In the genomic region with DNA sequence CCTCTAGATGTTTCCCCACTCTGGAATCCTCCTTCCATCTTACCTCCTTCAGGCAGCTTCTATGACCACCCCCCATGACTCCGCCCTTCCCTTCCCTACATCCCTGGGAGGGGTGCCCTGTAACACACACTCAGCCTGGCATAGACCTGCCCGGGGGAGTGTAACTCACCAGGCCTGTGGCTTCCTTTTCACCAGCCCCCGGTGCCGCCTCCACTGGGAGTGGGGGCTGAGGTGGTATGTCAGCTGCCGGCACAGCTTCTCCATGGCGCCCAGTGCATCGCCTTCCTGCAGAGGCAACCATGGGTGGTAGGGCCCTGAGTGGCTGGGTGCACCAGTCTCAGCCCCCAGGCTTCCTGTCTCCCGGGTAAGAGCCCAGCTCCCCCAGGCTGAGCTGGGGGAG, we compare ENCODE assay signal across 26 cellular contexts. TPM values are rescaled to one million over a fixed set of nuclear protein-coding genes. Genes with fewer than 3 reads are reported as not detected.
A peak's percentile ranks its signal among the peaks of the same experiment; 100 is the strongest.
DNase-seq lines count a peak whose midpoint lies in the region; ATAC-seq, FAIRE-seq and TF ChIP-seq lines count a peak whose summit lies in the region.
"Had no signal": no experiment of that assay in that cellular context is flagged by ENCODE, and none has a peak within 500 bp of the region (broad histone marks: within the 10 kb centered on the region; RNA-seq: fewer than 3 reads in every experiment).

No MANE protein-coding gene starts in this region.

- TF ChIP-seq CTCF in A673 (conservative IDR thresholded peaks at IDR 0.05; ENCODE audit: low read depth, low read length) (no peak), RWPE2 (IDR thresholded peaks at IDR 0.05; ENCODE audit: poor library complexity, severe bottlenecking) (no peak), GM12878 (IDR thresholded peaks at IDR 0.05 in 2 of 3, conservative IDR thresholded peaks at IDR 0.05 in 1 of 3; ENCODE audit: control insufficient read depth in 2 of 3, extremely low read depth in 1 of 3, insufficient read depth in 1 of 3, low read depth in 3 of 3, low read length in 3 of 3) (no peak), SK-N-SH (IDR thresholded peaks at IDR 0.05) (no peak)
- no peak for TF ChIP-seq CTCF in CD4-positive, alpha-beta T cell (IDR thresholded peaks at IDR 0.05)

- peaks cover 62% of the 10 kb centered on the region for H3K36me3 ChIP-seq in A673 (ENCODE audit: insufficient read depth, low read length, poor library complexity, severe bottlenecking)
- H3K36me3 ChIP-seq in RWPE2 (ENCODE audit: low read depth) = peaks cover 72% of the 10 kb centered on the region
- peaks cover 26% of the 10 kb centered on the region in 2 experiments for H3K36me3 ChIP-seq in GM12878 (ENCODE audit: control insufficient read depth in 2 of 2, insufficient read depth in 2 of 2, low read length in 1 of 2)
- peaks cover 20 to 36% of the 10 kb centered on the region in 2 experiments for H3K36me3 ChIP-seq in SK-N-SH (replicated peaks in 1 of 2; ENCODE audit: control insufficient read depth in 1 of 2, insufficient read depth in 2 of 2, low read length in 1 of 2)

- peaks cover 45% of the 10 kb centered on the region for H3K36me3 Mint-ChIP-seq in CD4-positive, alpha-beta T cell (ENCODE audit: low read depth)

- H2AFZ ChIP-seq in GM12878 (ENCODE audit: control insufficient read depth, low read depth, low read length) (no peak overlapping the region), SK-N-SH (ENCODE audit: low read depth) (no peak overlapping the region)
- H2AFZ ChIP-seq: parathyroid adenoma had no signal

- in situ Hi-C loops in GM12878 (cut with MboI) = loop anchor here (5.0 kb wide), 1 partner anchor 50 kb away; no protein-coding TSS in a partner anchor

- CTCF ChIA-PET in A673 (lab: Charles Lee) (no interaction called here), GM12878 (lab: Yijun Ruan, JAX) (interaction anchor here (0.6 to 2.7 kb wide), 2 partner anchors 84 to 143 kb away, joined by 3 to 12 read pairs; no protein-coding TSS in a partner anchor), SK-N-SH (lab: Yijun Ruan, JAX) (interaction anchor here (1.5 to 33.7 kb wide), 2 partner anchors 16 to 73 kb away, joined by 6 to 746 read pairs; no protein-coding TSS in a partner anchor)
- CTCF ChIA-PET in CD4-positive, alpha-beta T cell (lab: Charles Lee) = no interaction called here

- no peak for ATAC-seq in CD4-positive, alpha-beta T cell (ENCODE audit: poor library complexity)
- no peak for ATAC-seq in RWPE2 (ENCODE audit: low read depth)
- no peak for ATAC-seq in GM12878
- no peak for ATAC-seq in GM19023 (IDR thresholded peaks at IDR 0.05; ENCODE audit: unreplicated experiment)
- ATAC-seq: foreskin keratinocyte, sciatic nerve, SK-N-SH treated with all-trans-retinoic acid at 6 μM for 48 hours had no signal

- 58% methylated on average over 8 of the region's 8 CpGs for WGBS in GM12878 (ENCODE audit: insufficient coverage, insufficient replicate concordance, low lambda C conversion rate, missing lambda C conversion rate)
- whole genome bisulfite sequencing in SK-N-SH (ENCODE audit: low lambda C conversion rate) = 83% methylated on average over 5 of the region's 8 CpGs

- TF ChIP-seq EP300 in GM12878 (IDR thresholded peaks at IDR 0.05; ENCODE audit: borderline replicate concordance in 1 of 2, control insufficient read depth in 1 of 2, low read depth in 2 of 2, low read length in 2 of 2) (no peak), SK-N-SH (IDR thresholded peaks at IDR 0.05; ENCODE audit: borderline replicate concordance in 1 of 2, low read depth in 1 of 2, low read length in 1 of 2) (no peak)

- no peak overlapping the region for H3K9ac ChIP-seq in GM12878 (ENCODE audit: control insufficient read depth, insufficient read depth, low read length)
- no peak overlapping the region for H3K9ac ChIP-seq in SK-N-SH
- H3K9ac ChIP-seq: parathyroid adenoma had no signal

- no peak overlapping the region for H3K4me3 ChIP-seq in A673 (ENCODE audit: low read depth, low read length, poor library complexity, severe bottlenecking)
- no peak overlapping the region for H3K4me3 ChIP-seq in RWPE2 (ENCODE audit: severe bottlenecking)
- no peak overlapping the region for H3K4me3 ChIP-seq in GM12878
- H3K4me3 ChIP-seq in SK-N-SH (ENCODE audit: low read depth in 2 of 2, low read length in 1 of 2) = no peak overlapping the region
- H3K4me3 ChIP-seq: Peyer's patch had no signal

- TF ChIP-seq POLR2A in GM12878 (IDR thresholded peaks at IDR 0.05; ENCODE audit: low read depth, low read length) = peak; percentile 55; the same call in 1 of the 2 replicates

- H3K4me1 ChIP-seq in A673 (ENCODE audit: insufficient read depth, low read length, poor library complexity, severe bottlenecking) (peaks cover 27% of the 10 kb centered on the region), RWPE2 (ENCODE audit: insufficient read depth, poor library complexity, severe bottlenecking) (no peaks in the 10 kb centered on the region), GM12878 (ENCODE audit: control insufficient read depth, insufficient read depth, low read length) (peaks cover 5% of the 10 kb centered on the region), SK-N-SH (ENCODE audit: control insufficient read depth in 1 of 2, insufficient read depth in 2 of 2, low read depth in 1 of 2, low read length in 1 of 2) (peaks cover 4 to 14% of the 10 kb centered on the region in 2 experiments; a peak in 1 of 4 replicates)
- H3K4me1 ChIP-seq: foreskin keratinocyte, parathyroid adenoma had no signal

- H3K4me1 Mint-ChIP-seq in CD4-positive, alpha-beta T cell (ENCODE audit: low read depth) = peaks cover 14% of the 10 kb centered on the region

- FAIRE-seq in GM12878 (lab: Jason Lieb, UNC) = no peak
- FAIRE-seq: kidney had no signal

- H3K4me2 ChIP-seq in GM12878 (ENCODE audit: control insufficient read depth, insufficient read depth) = no peak overlapping the region
- H3K4me2 ChIP-seq in SK-N-SH = no peak overlapping the region

- peaks cover 40% of the 10 kb centered on the region for H3F3A ChIP-seq in SK-N-SH (replicated peaks; ENCODE audit: insufficient read depth)

- intact Hi-C loops in A673 (cut with micrococcal nuclease; ENCODE audit: unreplicated experiment) = no loop called here
- intact Hi-C loops in CD4-positive, alpha-beta T cell (cut with DNase I, micrococcal nuclease) = no loop called here
- intact Hi-C loops in GM12878 (cut with micrococcal nuclease; ENCODE audit: unreplicated experiment) = no loop called here

- H3K9me3 ChIP-seq in A673 (ENCODE audit: low read depth, low read length, poor library complexity, severe bottlenecking) (no peaks in the 10 kb centered on the region), RWPE2 (ENCODE audit: severe bottlenecking) (no peaks in the 10 kb centered on the region), GM12878 (replicated peaks; ENCODE audit: control insufficient read depth, insufficient read depth, low read length) (no peaks in the 10 kb centered on the region), SK-N-SH (no peaks in the 10 kb centered on the region)
- no peaks in the 10 kb centered on the region for H3K9me3 ChIP-seq in CD4-positive, alpha-beta T cell (ENCODE audit: control insufficient read depth, low read length)
- H3K9me3 ChIP-seq: Peyer's patch had no signal

- H3K4me3 Mint-ChIP-seq in CD4-positive, alpha-beta T cell = no peak overlapping the region
- H3K4me3 Mint-ChIP-seq: naive B cell had no signal

- H3K27me3 Mint-ChIP-seq in CD4-positive, alpha-beta T cell = no peaks in the 10 kb centered on the region
- H3K27me3 Mint-ChIP-seq: naive B cell had no signal

- H3K79me2 ChIP-seq in GM12878 (ENCODE audit: control insufficient read depth, insufficient read depth, low read length) = peaks cover 15% of the 10 kb centered on the region
- peaks cover 7% of the 10 kb centered on the region; the same call in 1 of the 2 replicates for H3K79me2 ChIP-seq in SK-N-SH (ENCODE audit: insufficient read depth)
- H3K79me2 ChIP-seq: parathyroid adenoma had no signal

- H4K20me1 ChIP-seq in GM12878 (ENCODE audit: control insufficient read depth, insufficient read depth) = peaks cover 6% of the 10 kb centered on the region
- H4K20me1 ChIP-seq in SK-N-SH (ENCODE audit: insufficient read depth) = peaks cover 55% of the 10 kb centered on the region

- DNase-seq in A673 (ENCODE audit: low spot score) (no peak), RWPE2 (ENCODE audit: low spot score) (peak; percentile 52), GM12878 (ENCODE audit: low read depth, low spot score) (no peak), SK-N-SH (no peak), kidney glomerular epithelial cell (lab: John Stamatoyannopoulos, UW) (no peak)
- no peak for DNase-seq in CD4-positive, alpha-beta T cell
- DNase-seq: activated CD4-positive, alpha-beta T cell treated with anti-CD3 and anti-CD28 coated beads for 4 hours; activated CD8-positive, alpha-beta memory T cell treated with anti-CD3 and anti-CD28 coated beads, Interleukin-2, amount 50 U/mL, for 4 hours; activated gamma-delta T cell treated with Interleukin-2 at 50 U/mL for 16 hours; AML-193; EL; foreskin keratinocyte; GOT3; hippocampal formation; kidney; mammary epithelial cell; naive B cell; NCI-H146; Peyer's patch; stimulated activated naive CD4-positive, alpha-beta T cell treated with Interleukin-2 at 50 U/mL for 16 hours; T1000; trophoblast cell had no signal

- no peaks in the 10 kb centered on the region for H3K9me3 Mint-ChIP-seq in CD4-positive, alpha-beta T cell
- H3K9me3 Mint-ChIP-seq: naive B cell had no signal

- H3K27me3 ChIP-seq in A673 (replicated peaks; ENCODE audit: insufficient read depth, low read depth, low read length, poor library complexity) (no peaks in the 10 kb centered on the region), RWPE2 (ENCODE audit: insufficient read depth, poor library complexity, severe bottlenecking) (no peaks in the 10 kb centered on the region), GM12878 (replicated peaks in 1 of 2; ENCODE audit: control insufficient read depth in 2 of 2, insufficient read depth in 2 of 2, low read length in 1 of 2) (no peaks in the 10 kb centered on the region), SK-N-SH (ENCODE audit: insufficient read depth) (no peaks in the 10 kb centered on the region)
- H3K27me3 ChIP-seq in CD4-positive, alpha-beta T cell (ENCODE audit: control insufficient read depth, insufficient read depth, low read length) = no peaks in the 10 kb centered on the region
- H3K27me3 ChIP-seq: foreskin keratinocyte, Peyer's patch had no signal

- POLR2A ChIA-PET in A673 (lab: Charles Lee; ENCODE audit: low non-redundant PET) = no interaction called here
- POLR2A ChIA-PET in CD4-positive, alpha-beta T cell (lab: Charles Lee) = interaction anchor here (1.1 kb wide), 1 partner anchor 67 kb away, joined by 3 read pairs; the partner anchor contains the start of gene UBB
- POLR2A ChIA-PET in GM12878 (lab: Charles Lee) = no interaction called here
- POLR2A ChIA-PET in SK-N-SH (lab: Yijun Ruan, JAX) = no interaction called here

- TF ChIP-seq RAD21 in GM12878 (IDR thresholded peaks at IDR 0.05; ENCODE audit: insufficient read depth, low read depth, low read length) (no peak), SK-N-SH (IDR thresholded peaks at IDR 0.05; ENCODE audit: low read length) (no peak)

- no peaks in the 10 kb centered on the region for H3K9me2 ChIP-seq in SK-N-SH

- H3K27ac Mint-ChIP-seq in CD4-positive, alpha-beta T cell = peak overlapping the region; percentile 24

- SMC1A ChIA-PET in GM12878 (lab: Charles Lee; ENCODE audit: uncharacterized antibody, unreplicated experiment) = no interaction called here

- RAD21 ChIA-PET in GM12878 (lab: Charles Lee; ENCODE audit: unreplicated experiment) = no interaction called here

- BruUV-seq in A673 (replicated peaks; lab: Mats Ljungman, UMichigan) (no TSS peak), GM12878 (replicated peaks; lab: Mats Ljungman, UMichigan) (no TSS peak)

- peak overlapping the region; percentile 25 for H3K27ac ChIP-seq in A673 (ENCODE audit: low read depth, low read length, poor library complexity, severe bottlenecking)
- H3K27ac ChIP-seq in CD4-positive, alpha-beta T cell (ENCODE audit: low read depth, low read length) = no peak overlapping the region
- H3K27ac ChIP-seq in RWPE2 (ENCODE audit: poor library complexity, severe bottlenecking) = peak overlapping the region; percentile 9
- no peak overlapping the region for H3K27ac ChIP-seq in GM12878 (ENCODE audit: control insufficient read depth, insufficient read depth)
- H3K27ac ChIP-seq in SK-N-SH (ENCODE audit: low read depth in 2 of 2, low read length in 1 of 2) = no peak overlapping the region
- H3K27ac ChIP-seq: foreskin keratinocyte, parathyroid adenoma, Peyer's patch had no signal

RNA-seq across cellular contexts. Expression of gene TRPV2, which starts 32.3 kb away (rescaled TPM):
- total RNA-seq in A673 (2021) = not detected in 2 replicates
- 10 to 100 TPM; 42.8 to 45.2 TPM for total RNA-seq in CD4-positive, alpha-beta T cell
- total RNA-seq in GM12878 (2013; cell fraction: nucleolus; rRNA removed) = 149 and 160 TPM in 2 replicates
- 59.4 and 61.3 TPM in 2 replicates for total RNA-seq in GM12878 (2014; rRNA removed)
- 25.6 and 29.7 TPM in 2 replicates for total RNA-seq in GM12878 (2014; rRNA removed; fragmentation: Illumina TruSeq; extraction: Trizol)
- total RNA-seq in GM12878 (2021) = 87.4 and 93.7 TPM in 2 replicates
- 30.3 TPM for polyA plus RNA-seq in GM12878 (2011; ENCODE audit: low read depth)
- polyA plus RNA-seq in GM12878 (2011; rRNA removed) = 33.3 and 82.6 TPM in 2 replicates
- polyA plus RNA-seq in GM12878 (2011; cell fraction: cytosol; rRNA removed) = 82.4 and 108 TPM in 2 replicates
- 175 and 207 TPM in 2 replicates for polyA plus RNA-seq in GM12878 (2011; cell fraction: nucleus; rRNA removed)
- polyA plus RNA-seq in GM12878 (2012) = 53.6 and 60.7 TPM in 2 replicates
- 15.4 and 27.3 TPM in 2 replicates for polyA plus RNA-seq in GM12878 (2014; fragmentation: Illumina TruSeq; extraction: Trizol)
- 10 to 100 TPM in 1 of 2 experiments, 1 to 10 TPM in 1; 8.9 to 29.2 TPM for polyA plus RNA-seq in GM12878 (2014; fragmentation: Nextera tagmentation; extraction: Ambion mirVana)
- 48.8 and 58.4 TPM in 2 replicates for polyA plus RNA-seq in GM12878 (2014; rRNA removed)
- 10 to 100 TPM; 83.6 to 94.4 TPM for polyA plus RNA-seq in GM12878 (2016; fragmentation: Nextera tagmentation; extraction: Ambion mirVana)
- 96.8 and 119 TPM in 2 replicates for polyA minus RNA-seq in GM12878 (2011; rRNA and poly(A)+ RNA removed)
- polyA minus RNA-seq in GM12878 (2011; cell fraction: cytosol; rRNA and poly(A)+ RNA removed) = 62.9 and 70.0 TPM in 2 replicates
- polyA minus RNA-seq in GM12878 (2011; cell fraction: nucleus; rRNA and poly(A)+ RNA removed) = 41.5 and 63.6 TPM in 2 replicates
- 10.5 and 11.0 TPM in 2 replicates for polyA plus RNA-seq in SK-N-SH (2012; rRNA removed)
- polyA plus RNA-seq in SK-N-SH (2012; cell fraction: cytosol; rRNA removed) = 4.3 and 5.9 TPM in 2 replicates
- polyA plus RNA-seq in SK-N-SH (2012; cell fraction: nucleus; rRNA removed) = 10.6 and 16.4 TPM in 2 replicates

RNA-seq across cellular contexts. Expression of gene LRRC75A, which starts 44.3 kb away (rescaled TPM):
- total RNA-seq in A673 (2021) = 2.8 and 3.6 TPM in 2 replicates
- total RNA-seq in CD4-positive, alpha-beta T cell = 1 to 10 TPM; 1.5 to 1.9 TPM
- total RNA-seq in GM12878 (2013; cell fraction: nucleolus; rRNA removed) = 0.15 TPM in 1 of 2 replicates, not detected in the other
- total RNA-seq in GM12878 (2014; rRNA removed) = 0.06 and 0.11 TPM in 2 replicates
- not detected in 2 replicates for total RNA-seq in GM12878 (2014; rRNA removed; fragmentation: Illumina TruSeq; extraction: Trizol)
- total RNA-seq in GM12878 (2021) = 0.05 and 0.16 TPM in 2 replicates
- polyA plus RNA-seq in GM12878 (2011; ENCODE audit: low read depth) = 1.4 TPM
- 0.07 TPM in 1 of 2 replicates, not detected in the other for polyA plus RNA-seq in GM12878 (2011; rRNA removed)
- polyA plus RNA-seq in GM12878 (2011; cell fraction: cytosol; rRNA removed) = 0.04 and 0.18 TPM in 2 replicates
- polyA plus RNA-seq in GM12878 (2011; cell fraction: nucleus; rRNA removed) = 0.12 and 0.15 TPM in 2 replicates
- polyA plus RNA-seq in GM12878 (2012) = 0.44 and 0.54 TPM in 2 replicates
- 0.01 and 0.13 TPM in 2 replicates for polyA plus RNA-seq in GM12878 (2014; fragmentation: Illumina TruSeq; extraction: Trizol)
- polyA plus RNA-seq in GM12878 (2014; fragmentation: Nextera tagmentation; extraction: Ambion mirVana) = under 1 TPM; 0.11 to 0.27 TPM
- polyA plus RNA-seq in GM12878 (2014; rRNA removed) = 0.08 TPM in 1 of 2 replicates, not detected in the other
- polyA plus RNA-seq in GM12878 (2016; fragmentation: Nextera tagmentation; extraction: Ambion mirVana) = 1 to 10 TPM; 1.0 to 1.3 TPM
- 0.31 TPM in 1 of 2 replicates, not detected in the other for polyA minus RNA-seq in GM12878 (2011; rRNA and poly(A)+ RNA removed)
- polyA minus RNA-seq in GM12878 (2011; cell fraction: cytosol; rRNA and poly(A)+ RNA removed) = not detected in 2 replicates
- 0.12 and 0.19 TPM in 2 replicates for polyA minus RNA-seq in GM12878 (2011; cell fraction: nucleus; rRNA and poly(A)+ RNA removed)
- polyA plus RNA-seq in SK-N-SH (2012; rRNA removed) = 1.2 and 1.3 TPM in 2 replicates
- 0.60 and 0.71 TPM in 2 replicates for polyA plus RNA-seq in SK-N-SH (2012; cell fraction: cytosol; rRNA removed)
- polyA plus RNA-seq in SK-N-SH (2012; cell fraction: nucleus; rRNA removed) = 1.8 and 2.0 TPM in 2 replicates
- total RNA-seq: foreskin keratinocyte had no signal

Comparison
In these comparisons a context has a peak if more than half of its experiments do, and no peak if none do; other contexts are left out.
1. H3K27ac ChIP-seq: peak in A673 (single experiment) and RWPE2 (single experiment); none in CD4-positive, alpha-beta T cell (single experiment), GM12878 (single experiment) and SK-N-SH (0 of 2).
2. RNA of gene TRPV2, which starts 32.3 kb away (total RNA-seq): 25.6 to 160 TPM in GM12878 and 42.8 to 45.2 TPM in CD4-positive, alpha-beta T cell; not detected in A673; every median in the first group is over 10 times any median in the second.
3. CTCF ChIA-PET loops: an anchor here in GM12878 (0.6 to 2.7 kb wide) and SK-N-SH (1.5 to 33.7 kb wide); none called in A673 and CD4-positive, alpha-beta T cell.